Comparison of ENCODE assay signal across 8 cellular contexts in genomic region chr12:46303039-46303666, GRCh38. TPM values are rescaled to one million over a fixed set of nuclear protein-coding genes. Genes with fewer than 3 reads are reported as not detected.
A peak's percentile ranks its signal among the peaks of the same experiment; 100 is the strongest.
DNase-seq lines count a peak whose midpoint lies in the region; ATAC-seq and TF ChIP-seq lines count a peak whose summit lies in the region.

No MANE protein-coding gene starts in this region.

- H3K4me3 Mint-ChIP-seq in CD8-positive, alpha-beta memory T cell, result no peak overlapping the region
- no peak overlapping the region for H3K4me3 Mint-ChIP-seq in activated naive CD8-positive, alpha-beta T cell treated with anti-CD3 and anti-CD28 coated beads, Interleukin-2, amount 10 ng/mL, durations not matched to agents 7 days and 5 days

- no peak for TF ChIP-seq POLR2A in ovary (IDR thresholded peaks at IDR 0.05)

- H3K27me3 Mint-ChIP-seq in CD8-positive, alpha-beta memory T cell, result peaks cover 1 to 3% of the 10 kb centered on the region in 2 donors
- H3K27me3 Mint-ChIP-seq in activated naive CD8-positive, alpha-beta T cell treated with anti-CD3 and anti-CD28 coated beads, Interleukin-2, amount 10 ng/mL, durations not matched to agents 7 days and 5 days, result peaks cover 5% of the 10 kb centered on the region

- peaks cover 1 to 8% (median 6%) of the 10 kb centered on the region in 3 donors for H3K4me1 Mint-ChIP-seq in CD8-positive, alpha-beta memory T cell
- H3K4me1 Mint-ChIP-seq in activated naive CD8-positive, alpha-beta T cell treated with anti-CD3 and anti-CD28 coated beads, Interleukin-2, amount 10 ng/mL, durations not matched to agents 7 days and 5 days, result peaks cover 6% of the 10 kb centered on the region

- H3K9me3 Mint-ChIP-seq in CD8-positive, alpha-beta memory T cell, result peaks cover 0 to 11% (median 8%) of the 10 kb centered on the region in 5 donors
- H3K9me3 Mint-ChIP-seq in activated naive CD8-positive, alpha-beta T cell treated with anti-CD3 and anti-CD28 coated beads, Interleukin-2, amount 10 ng/mL, durations not matched to agents 7 days and 5 days, result peaks cover 5% of the 10 kb centered on the region

- no peaks in the 10 kb centered on the region for H3K36me3 ChIP-seq in CD8-positive, alpha-beta memory T cell (ENCODE audit: insufficient read depth, low read length)
- H3K36me3 ChIP-seq in PC-9 (ENCODE audit: low read depth) (no peaks in the 10 kb centered on the region), ovary (no peaks in the 10 kb centered on the region)

- no peak for TF ChIP-seq EP300 in ovary (IDR thresholded peaks at IDR 0.05)

- ATAC-seq in GM19395 (IDR thresholded peaks at IDR 0.05; ENCODE audit: unreplicated experiment) (peak; percentile 62), GM21367 (IDR thresholded peaks at IDR 0.05; ENCODE audit: unreplicated experiment) (no peak)
- peak; percentile 65 for ATAC-seq in activated naive CD8-positive, alpha-beta T cell treated with anti-CD3 and anti-CD28 coated beads, Interleukin-2, amount 10 ng/mL, durations not matched to agents 7 days and 5 days (ENCODE audit: low read depth)

- peaks cover 0 to 4% (median 0%) of the 10 kb centered on the region in 3 donors for H3K36me3 Mint-ChIP-seq in CD8-positive, alpha-beta memory T cell
- H3K36me3 Mint-ChIP-seq in activated naive CD8-positive, alpha-beta T cell treated with anti-CD3 and anti-CD28 coated beads, Interleukin-2, amount 10 ng/mL, durations not matched to agents 7 days and 5 days, result peaks cover 5% of the 10 kb centered on the region

- CTCF ChIA-PET in CD8-positive, alpha-beta memory T cell (lab: Charles Lee), result interaction anchor here (0.6 to 3.7 kb wide), 18 partner anchors 10 to 182 kb away, joined by 3 to 32 read pairs (median 3); no protein-coding TSS in a partner anchor
- CTCF ChIA-PET in PC-9 (lab: Charles Lee), result interaction anchor here (0.6 kb wide), 1 partner anchor 948 kb away, joined by 8 read pairs; no protein-coding TSS in a partner anchor

- H3K27ac Mint-ChIP-seq in CD8-positive, alpha-beta memory T cell, result peak overlapping the region in 1 of 8 donors; percentile 22
- no peak overlapping the region for H3K27ac Mint-ChIP-seq in activated naive CD8-positive, alpha-beta T cell treated with anti-CD3 and anti-CD28 coated beads, Interleukin-2, amount 10 ng/mL, durations not matched to agents 7 days and 5 days

- TF ChIP-seq CTCF in PC-9 (conservative IDR thresholded peaks at IDR 0.05), result peak; percentile 66
- no peak for TF ChIP-seq CTCF in ovary (IDR thresholded peaks at IDR 0.05)

- no peak overlapping the region for H3K27ac ChIP-seq in CD8-positive, alpha-beta memory T cell (ENCODE audit: low read depth, low read length)
- H3K27ac ChIP-seq in PC-9 (no peak overlapping the region), ovary (no peak overlapping the region)

- intact Hi-C loops in PC-9 (cut with micrococcal nuclease; ENCODE audit: unreplicated experiment), result no loop called here
- intact Hi-C loops in ovary (cut with DNase I), result no loop called here

- no peaks in the 10 kb centered on the region for H3K9me3 ChIP-seq in CD8-positive, alpha-beta memory T cell (ENCODE audit: low read length)
- H3K9me3 ChIP-seq in PC-9 (ENCODE audit: insufficient read depth, low read depth) (no peaks in the 10 kb centered on the region), ovary (no peaks in the 10 kb centered on the region)

- H3K4me2 ChIP-seq in PC-9, result no peak overlapping the region

- H3F3A ChIP-seq in PC-9 (ENCODE audit: insufficient read depth, low read depth), result no peaks in the 10 kb centered on the region

- no peak overlapping the region for H2AFZ ChIP-seq in PC-9

- POLR2A ChIA-PET in CD8-positive, alpha-beta memory T cell (lab: Charles Lee), result interaction anchor here (0.7 to 0.9 kb wide), 2 partner anchors 101 to 149 kb away, joined by 3 read pairs; no protein-coding TSS in a partner anchor
- POLR2A ChIA-PET in PC-9 (lab: Charles Lee; ENCODE audit: unreplicated experiment), result no interaction called here
- POLR2A ChIA-PET in activated naive CD8-positive, alpha-beta T cell treated with anti-CD3 and anti-CD28 coated beads, Interleukin-2, amount 10 ng/mL, durations not matched to agents 7 days and 5 days (lab: Charles Lee), result interaction anchor here (0.9 kb wide), 1 partner anchor 126 kb away, joined by 3 read pairs; no protein-coding TSS in a partner anchor

- BruUV-seq in PC-9 (replicated peaks; lab: Mats Ljungman, UMichigan), result no TSS peak

- 83 to 94% (median 92%) methylated on average over 5 of the region's 5 CpGs for WGBS in ovary, 3 donors

- DNase-seq in CD8-positive, alpha-beta memory T cell, result peak; percentile 18 to 72 (median 49)
- DNase-seq in PC-9 (no peak), hepatic stellate cell (ENCODE audit: low spot score) (peak; percentile 16), ovary (no peak)
- no peak for DNase-seq in activated naive CD8-positive, alpha-beta T cell treated with anti-CD3 and anti-CD28 coated beads, Interleukin-2, amount 10 ng/mL, durations not matched to agents 7 days and 5 days
- peak; percentile 4 to 46 for DNase-seq in stimulated activated CD4-positive, alpha-beta T cell treated with anti-CD3 and anti-CD28 coated beads, Interleukin-1b, Interleukin-23, amount 100 ng/mL, for 4 hours (ENCODE audit: low read depth in 2 of 2)

- no peaks in the 10 kb centered on the region for H4K20me1 ChIP-seq in PC-9 (ENCODE audit: insufficient read depth)

- no peaks in the 10 kb centered on the region for H3K9me2 ChIP-seq in PC-9 (ENCODE audit: insufficient read depth)

- H3K4me3 ChIP-seq in CD8-positive, alpha-beta memory T cell (ENCODE audit: low read length), result no peak overlapping the region
- H3K4me3 ChIP-seq in PC-9 (no peak overlapping the region), ovary (no peak overlapping the region)

- no peaks in the 10 kb centered on the region for H3K79me2 ChIP-seq in PC-9 (ENCODE audit: low read depth)

- H3K27me3 ChIP-seq in CD8-positive, alpha-beta memory T cell (ENCODE audit: insufficient read depth, low read length, poor library complexity, severe bottlenecking), result no peaks in the 10 kb centered on the region
- H3K27me3 ChIP-seq in PC-9 (ENCODE audit: insufficient read depth, low read depth), result no peaks in the 10 kb centered on the region
- H3K27me3 ChIP-seq in ovary, result no peaks in the 10 kb centered on the region

- no peaks in the 10 kb centered on the region for H3K4me1 ChIP-seq in CD8-positive, alpha-beta memory T cell (ENCODE audit: insufficient read depth, low read length)
- H3K4me1 ChIP-seq in PC-9 (replicated peaks; ENCODE audit: insufficient read depth) (no peaks in the 10 kb centered on the region), ovary (ENCODE audit: insufficient read depth) (peaks cover 3% of the 10 kb centered on the region)

RNA-seq across cellular contexts. Expression of gene SLC38A1, which starts 34.3 kb away (rescaled TPM):
- total RNA-seq in CD8-positive, alpha-beta memory T cell, result 100 to 1,000 TPM; 233 to 242 TPM
- polyA plus RNA-seq in CD8-positive, alpha-beta memory T cell, result 252 TPM
- total RNA-seq in PC-9 (2021) (77.7 and 131 TPM in 2 replicates), ovary (10 to 100 TPM; 21.9 to 86.3 (median 28.6) TPM)
- 100 to 1,000 TPM; 194 to 207 TPM for total RNA-seq in activated naive CD8-positive, alpha-beta T cell treated with anti-CD3 and anti-CD28 coated beads, Interleukin-2, amount 10 ng/mL, durations not matched to agents 7 days and 5 days
- 10 to 100 TPM in 1 of 2 donors, 1 to 10 TPM in 1; 4.6 to 20.4 TPM for polyA plus RNA-seq in ovary

Comparison
In these comparisons a context has a peak if more than half of its experiments do, and no peak if none do; other contexts are left out.
1. DNase-seq: peak in CD8-positive, alpha-beta memory T cell (5 of 5), hepatic stellate cell (single experiment) and stimulated activated CD4-positive, alpha-beta T cell treated with anti-CD3 and anti-CD28 coated beads, Interleukin-1b, Interleukin-23, amount 100 ng/mL, for 4 hours (2 of 2); none in PC-9 (0 of 2), activated naive CD8-positive, alpha-beta T cell treated with anti-CD3 and anti-CD28 coated beads, Interleukin-2, amount 10 ng/mL, durations not matched to agents 7 days and 5 days (single experiment) and ovary (0 of 5).